19 cellular contexts compared by ENCODE assay signal in the genomic region with DNA sequence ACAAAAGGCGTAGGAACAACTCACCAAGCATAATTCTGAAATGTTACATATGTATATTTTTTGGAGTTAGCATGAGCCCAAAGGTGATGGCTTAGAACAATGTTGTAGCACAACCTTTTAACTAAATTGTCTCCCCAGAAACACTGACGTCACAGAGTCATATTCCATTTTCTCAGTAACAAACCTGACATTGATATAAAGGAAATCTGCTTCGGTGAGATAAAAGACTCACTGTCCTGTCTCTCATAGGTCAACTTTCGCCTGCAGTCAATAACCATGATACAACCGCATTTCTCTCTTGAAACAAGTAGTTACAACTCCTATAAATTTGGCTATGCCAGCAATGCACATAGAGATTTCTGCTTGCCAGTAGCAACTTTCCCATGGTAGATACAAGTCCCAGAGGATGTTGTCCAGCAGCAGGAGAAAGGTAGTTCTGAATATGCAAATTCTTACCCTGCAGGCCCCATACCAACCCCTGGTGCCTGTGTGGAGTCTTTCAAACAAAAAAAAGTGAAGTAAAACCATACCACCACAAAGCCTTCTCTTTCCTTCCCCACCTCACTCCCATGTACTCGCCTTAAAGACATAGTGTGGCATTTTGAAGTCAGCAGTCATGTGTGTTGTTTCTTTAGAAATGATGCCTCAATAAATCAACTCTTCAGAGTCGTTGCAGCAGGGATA. TPM values are rescaled to one million over a fixed set of nuclear protein-coding genes. Genes with fewer than 3 reads are reported as not detected.
DNase-seq lines count a peak whose midpoint lies in the region; ATAC-seq, FAIRE-seq and TF ChIP-seq lines count a peak whose summit lies in the region.
"Had no signal": no experiment of that assay in that cellular context is flagged by ENCODE, and none has a peak within 500 bp of the region (broad histone marks: within the 10 kb centered on the region; RNA-seq: fewer than 3 reads in every experiment).

No MANE protein-coding gene starts in this region.

- intact Hi-C loops in GM12878 (cut with micrococcal nuclease; ENCODE audit: unreplicated experiment): no loop called here
- intact Hi-C loops in MCF 10A (cut with micrococcal nuclease): no loop called here

- no peaks in the 10 kb centered on the region; the same call in 2 of the 3 replicates for H3K36me3 Mint-ChIP-seq in GM23338 (ENCODE audit: low read depth)
- peaks cover 20% of the 10 kb centered on the region for H3K36me3 Mint-ChIP-seq in MCF 10A (ENCODE audit: insufficient read depth, unreplicated experiment)

- ATAC-seq in GM23338 (peak; percentile 48), GM12878 (peak; percentile 42; the same call in 1 of the 3 replicates)

- BruUV-seq in GM12878 (replicated peaks; lab: Mats Ljungman, UMichigan) (no TSS peak), MCF 10A (replicated peaks; lab: Mats Ljungman, UMichigan) (no TSS peak)

- DNase-seq in ELF-1 (ENCODE audit: low read depth, low spot score) (peak; percentile 34), GM23338 (ENCODE audit: low spot score) (peak; percentile 2), SK-MEL-5 (ENCODE audit: low read depth, low spot score) (peak; percentile 74), GM12878 (ENCODE audit: low read depth, low spot score) (no peak), MCF 10A (ENCODE audit: unreplicated experiment) (no peak), NCI-H1105 (lab: John Stamatoyannopoulos, UW) (no peak), AG20443 (ENCODE audit: low spot score) (no peak)
- DNase-seq: AML-193; DMS53; GOT3; MG63; NCI-H187; NCI-H226; NCI-H524 treated with DMSO at 0.1 percent for 48 hours; NK-92 treated with Interleukin-12 subunit alpha and Interleukin-12 subunit beta, amount 100 ng/mL, for 24 hours; PC-9 had no signal

- no peak overlapping the region for H3K9ac ChIP-seq in GM12878 (ENCODE audit: control insufficient read depth, insufficient read depth, low read length)
- H3K9ac ChIP-seq: KMS-11 had no signal

- H3K4me2 ChIP-seq in GM23338: no peak overlapping the region
- no peak overlapping the region for H3K4me2 ChIP-seq in GM12878 (ENCODE audit: control insufficient read depth, insufficient read depth)
- H3K4me2 ChIP-seq: KMS-11, PC-9 had no signal

- FAIRE-seq in GM12878 (lab: Jason Lieb, UNC): no peak
- FAIRE-seq: GM18507 had no signal

- H3K36me3 ChIP-seq in GM23338 (ENCODE audit: insufficient read depth) (no peaks in the 10 kb centered on the region), GM12878 (ENCODE audit: control insufficient read depth in 2 of 2, insufficient read depth in 2 of 2, low read length in 1 of 2) (no peaks in the 10 kb centered on the region)
- H3K36me3 ChIP-seq: MG63 had no signal

- TF ChIP-seq CTCF in GM23338 (conservative IDR thresholded peaks at IDR 0.05; ENCODE audit: low read depth in 2 of 2) (no peak), GM12878 (IDR thresholded peaks at IDR 0.05 in 2 of 3, conservative IDR thresholded peaks at IDR 0.05 in 1 of 3; ENCODE audit: control insufficient read depth in 2 of 3, extremely low read depth in 1 of 3, insufficient read depth in 1 of 3, low read depth in 3 of 3, low read length in 3 of 3) (no peak), MCF 10A (IDR thresholded peaks at IDR 0.05; ENCODE audit: unreplicated experiment) (no peak)

- H4K20me1 ChIP-seq in GM23338 (replicated peaks; ENCODE audit: insufficient read depth) (no peaks in the 10 kb centered on the region), GM12878 (ENCODE audit: control insufficient read depth, insufficient read depth) (no peaks in the 10 kb centered on the region)

- 45% methylated on average over 7 of the region's 7 CpGs for WGBS in GM12878 (ENCODE audit: insufficient coverage, insufficient replicate concordance, low lambda C conversion rate, missing lambda C conversion rate)

- H3K27me3 ChIP-seq in GM23338 (ENCODE audit: insufficient read depth): no peaks in the 10 kb centered on the region
- no peaks in the 10 kb centered on the region for H3K27me3 ChIP-seq in GM12878 (replicated peaks in 1 of 2; ENCODE audit: control insufficient read depth in 2 of 2, insufficient read depth in 2 of 2, low read length in 1 of 2)
- H3K27me3 ChIP-seq: MG63 had no signal

- SMC1A ChIA-PET in GM12878 (lab: Charles Lee; ENCODE audit: uncharacterized antibody, unreplicated experiment): no interaction called here

- H3K9me3 ChIP-seq in GM12878 (replicated peaks; ENCODE audit: control insufficient read depth, insufficient read depth, low read length): no peaks in the 10 kb centered on the region; the same call in 2 of the 3 replicates
- H3K9me3 ChIP-seq: MG63 had no signal

- no peak for TF ChIP-seq POLR2A in GM12878 (IDR thresholded peaks at IDR 0.05; ENCODE audit: low read depth, low read length)

- H3K79me2 ChIP-seq in GM23338 (replicated peaks; ENCODE audit: insufficient read depth): no peaks in the 10 kb centered on the region
- no peaks in the 10 kb centered on the region for H3K79me2 ChIP-seq in GM12878 (ENCODE audit: control insufficient read depth, insufficient read depth, low read length)

- POLR2A ChIA-PET in GM12878 (lab: Charles Lee): no interaction called here
- POLR2A ChIA-PET in MCF 10A (lab: Yijun Ruan, JAX): no interaction called here

- H3F3A ChIP-seq in GM23338 (replicated peaks; ENCODE audit: low read depth): no peaks in the 10 kb centered on the region

- H3K9me3 Mint-ChIP-seq in GM23338 (no peaks in the 10 kb centered on the region), MCF 10A (ENCODE audit: unreplicated experiment) (no peaks in the 10 kb centered on the region)

- H3K27me3 Mint-ChIP-seq in GM23338 (ENCODE audit: insufficient read depth, low read depth, poor library complexity): no peaks in the 10 kb centered on the region
- H3K27me3 Mint-ChIP-seq in MCF 10A (ENCODE audit: insufficient read depth, unreplicated experiment): peaks cover 12% of the 10 kb centered on the region

- CTCF ChIA-PET in GM12878 (lab: Yijun Ruan, JAX): no interaction called here
- CTCF ChIA-PET in MCF 10A (lab: Yijun Ruan, JAX): interaction anchor here (1.5 kb wide), 1 partner anchor 18 kb away, joined by 4 read pairs; no protein-coding TSS in a partner anchor

- H3K9me2 ChIP-seq in GM23338 (ENCODE audit: insufficient read depth): no peaks in the 10 kb centered on the region

- no peak overlapping the region for H3K4me3 Mint-ChIP-seq in GM23338
- H3K4me3 Mint-ChIP-seq in MCF 10A (ENCODE audit: unreplicated experiment): no peak overlapping the region

- no peak overlapping the region for H2AFZ ChIP-seq in GM23338
- no peak overlapping the region for H2AFZ ChIP-seq in GM12878 (ENCODE audit: control insufficient read depth, low read depth, low read length)
- H2AFZ ChIP-seq: PC-9 had no signal

- in situ Hi-C loops in SK-MEL-5 (cut with HindIII; ENCODE audit: low pct_unique_long_range_greater_than_20kb, low sequenced_read_pairs): no loop called here
- in situ Hi-C loops in GM12878 (cut with MboI): no loop called here

- peak overlapping the region; percentile 66; the same call in 1 of the 2 replicates for H3K27ac Mint-ChIP-seq in GM23338
- H3K27ac Mint-ChIP-seq in MCF 10A (ENCODE audit: low read depth, unreplicated experiment): no peak overlapping the region

- H3K27ac ChIP-seq in GM23338 (ENCODE audit: low read depth) (no peak overlapping the region), GM12878 (ENCODE audit: control insufficient read depth, insufficient read depth) (no peak overlapping the region)
- H3K27ac ChIP-seq: KMS-11, PC-9, SK-N-MC had no signal

- TF ChIP-seq RAD21 in GM12878 (IDR thresholded peaks at IDR 0.05; ENCODE audit: insufficient read depth, low read depth, low read length): no peak

- no peak overlapping the region for H3K4me3 ChIP-seq in GM23338
- H3K4me3 ChIP-seq in GM12878: no peak overlapping the region
- H3K4me3 ChIP-seq: MG63, PC-9, SK-N-MC had no signal

- H3K4me1 ChIP-seq in GM23338 (ENCODE audit: insufficient read depth) (peaks cover 6% of the 10 kb centered on the region; the same call in 1 of the 2 replicates), GM12878 (ENCODE audit: control insufficient read depth, insufficient read depth, low read length) (no peaks in the 10 kb centered on the region)

- RAD21 ChIA-PET in GM12878 (lab: Charles Lee; ENCODE audit: unreplicated experiment): no interaction called here

- no peak for TF ChIP-seq EP300 in GM12878 (IDR thresholded peaks at IDR 0.05; ENCODE audit: borderline replicate concordance in 1 of 2, control insufficient read depth in 1 of 2, low read depth in 2 of 2, low read length in 2 of 2)

- H3K4me1 Mint-ChIP-seq in GM23338: peaks cover 16% of the 10 kb centered on the region
- no peaks in the 10 kb centered on the region for H3K4me1 Mint-ChIP-seq in MCF 10A (ENCODE audit: insufficient read depth, unreplicated experiment)

TF ChIP-seq in GM23338, 12 proteins besides CTCF, POLR2A, EP300 and RAD21 (continues in another document):
- TF ChIP-seq NANOG (IDR thresholded peaks at IDR 0.05; ENCODE audit: borderline replicate concordance): no peak
- no peak for TF ChIP-seq JUNB (IDR thresholded peaks at IDR 0.05; ENCODE audit: unreplicated experiment)
- no peak for TF ChIP-seq EZH2 (IDR thresholded peaks at IDR 0.05; ENCODE audit: low read depth, unreplicated experiment)

RNA-seq across cellular contexts. Expression of a gene that starts 47.9 kb away (rescaled TPM):
- total RNA-seq in GM23338 (2014; rRNA removed; shearing (Covaris generic)): 6.1 and 8.7 TPM in 2 replicates
- polyA plus RNA-seq in GM23338 (2016; fragmentation: Nextera tagmentation; extraction: Ambion mirVana): 2.2 and 3.2 TPM in 2 replicates
- total RNA-seq in SK-MEL-5 (2014; rRNA removed; shearing (Covaris generic)): 9.5 TPM in 2 replicates
- 6.0 and 7.5 TPM in 2 replicates for polyA plus RNA-seq in SK-MEL-5 (2015; cell fraction: cytosol; rRNA removed)
- polyA plus RNA-seq in SK-MEL-5 (2015; cell fraction: nucleus; rRNA removed): 5.6 and 7.2 TPM in 2 replicates
- 13.8 and 14.0 TPM in 2 replicates for total RNA-seq in GM12878 (2013; cell fraction: nucleolus; rRNA removed)
- 6.4 and 13.3 TPM in 2 replicates for total RNA-seq in GM12878 (2014; rRNA removed)
- 8.5 and 8.9 TPM in 2 replicates for total RNA-seq in GM12878 (2014; rRNA removed; fragmentation: Illumina TruSeq; extraction: Trizol)
- 9.1 and 9.2 TPM in 2 replicates for total RNA-seq in GM12878 (2021)
- polyA plus RNA-seq in GM12878 (2011; ENCODE audit: low read depth): 1.8 TPM
- 3.9 and 5.9 TPM in 2 replicates for polyA plus RNA-seq in GM12878 (2011; rRNA removed)
- polyA plus RNA-seq in GM12878 (2011; cell fraction: cytosol; rRNA removed): 1.2 TPM in 2 replicates
- 1.6 and 2.3 TPM in 2 replicates for polyA plus RNA-seq in GM12878 (2011; cell fraction: nucleus; rRNA removed)
- 2.8 and 3.7 TPM in 2 replicates for polyA plus RNA-seq in GM12878 (2012)
- 7.9 and 10.8 TPM in 2 replicates for polyA plus RNA-seq in GM12878 (2014; fragmentation: Illumina TruSeq; extraction: Trizol)
- 1 to 10 TPM; 3.9 to 5.3 TPM for polyA plus RNA-seq in GM12878 (2014; fragmentation: Nextera tagmentation; extraction: Ambion mirVana)
- 4.9 and 6.6 TPM in 2 replicates for polyA plus RNA-seq in GM12878 (2014; rRNA removed)
- polyA plus RNA-seq in GM12878 (2016; fragmentation: Nextera tagmentation; extraction: Ambion mirVana): 10 to 100 TPM; 10.6 to 11.4 TPM
- 1.6 and 8.9 TPM in 2 replicates for polyA minus RNA-seq in GM12878 (2011; rRNA and poly(A)+ RNA removed)
- 0.53 and 0.83 TPM in 2 replicates for polyA minus RNA-seq in GM12878 (2011; cell fraction: cytosol; rRNA and poly(A)+ RNA removed)
- polyA minus RNA-seq in GM12878 (2011; cell fraction: nucleus; rRNA and poly(A)+ RNA removed): 3.5 and 4.2 TPM in 2 replicates
- total RNA-seq in MCF 10A (2022): 11.6 and 11.9 TPM in 2 replicates

Comparison
In these comparisons a context has a peak if more than half of its experiments do, and no peak if none do; other contexts are left out.
1. DNase-seq: peak in ELF-1 (single experiment), GM23338 (single experiment) and SK-MEL-5 (single experiment); none in GM12878 (single experiment), MCF 10A (single experiment), NCI-H1105 (single experiment) and AG20443 (single experiment).